In the genomic region with DNA sequence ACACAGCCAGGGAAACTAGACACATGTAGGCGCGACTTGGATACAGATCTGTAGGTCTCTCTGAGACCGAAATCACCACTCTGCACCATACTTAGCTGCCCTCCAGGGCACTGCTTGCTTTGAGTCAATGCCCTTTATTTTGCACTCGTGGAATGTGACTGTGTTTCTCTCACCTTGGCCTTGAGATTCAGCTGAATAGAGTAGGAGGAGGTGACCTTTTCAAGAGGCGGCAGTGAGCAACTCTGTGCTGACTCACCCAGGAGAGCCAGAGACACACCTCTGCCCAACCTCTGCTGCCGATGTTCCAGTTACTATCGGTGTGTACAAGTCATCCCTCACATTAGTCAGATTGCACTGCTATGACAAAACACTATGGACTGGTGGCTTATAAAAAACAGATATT, we compare ENCODE assay signal across 9 cellular contexts.
DNase-seq lines count a peak whose midpoint lies in the region; ATAC-seq and TF ChIP-seq lines count a peak whose summit lies in the region.
"Had no signal": no experiment of that assay in that cellular context is flagged by ENCODE, and none has a peak within 500 bp of the region (broad histone marks: within the 10 kb centered on the region; RNA-seq: fewer than 3 reads in every experiment).

No MANE protein-coding gene starts in this region.

- H3K4me1 Mint-ChIP-seq in CD4-positive, CD25-positive, alpha-beta regulatory T cell: peaks cover 0 to 42% (median 17%) of the 10 kb centered on the region in 4 donors
- peaks cover 60% of the 10 kb centered on the region for H3K4me1 Mint-ChIP-seq in activated naive CD4-positive, alpha-beta T cell treated with anti-CD3 and anti-CD28 coated beads, Interleukin-2, amount 10 ng/mL, durations not matched to agents 7 days and 5 days

- DNase-seq in CD4-positive, CD25-positive, alpha-beta regulatory T cell: peak in 1 of 3 donors; percentile 71
- peak; percentile 67 to 73 for DNase-seq in activated CD4-positive, alpha-beta T cell treated with anti-CD3 and anti-CD28 coated beads for 4 hours
- peak; percentile 40 for DNase-seq in activated naive CD4-positive, alpha-beta T cell treated with anti-CD3 and anti-CD28 coated beads, Interleukin-2, amount 10 ng/mL, durations not matched to agents 7 days and 5 days
- peak; percentile 56 to 79 (median 62) for DNase-seq in stimulated activated CD4-positive, alpha-beta T cell treated with anti-CD3 and anti-CD28 coated beads, Interleukin-12 subunit alpha, Interleukin-12 subunit beta, amount 100 ng/mL, for 48 hours (ENCODE audit: low read depth in 2 of 3, low spot score in 1 of 3)
- no peak for DNase-seq in BE2C
- DNase-seq in brain microvascular endothelial cell: no peak
- DNase-seq in central memory CD4-positive, alpha-beta T cell: no peak

- H3K9me3 Mint-ChIP-seq in CD4-positive, CD25-positive, alpha-beta regulatory T cell: peaks cover 0 to 3% (median 0%) of the 10 kb centered on the region in 7 donors
- H3K9me3 Mint-ChIP-seq in activated naive CD4-positive, alpha-beta T cell treated with anti-CD3 and anti-CD28 coated beads, Interleukin-2, amount 10 ng/mL, durations not matched to agents 7 days and 5 days: peaks cover 16% of the 10 kb centered on the region

- H3K36me3 ChIP-seq in CD4-positive, CD25-positive, alpha-beta regulatory T cell (ENCODE audit: control insufficient read depth, insufficient read depth, low read length): no peaks in the 10 kb centered on the region
- no peaks in the 10 kb centered on the region for H3K36me3 ChIP-seq in BE2C
- H3K36me3 ChIP-seq in brain microvascular endothelial cell (replicated peaks): no peaks in the 10 kb centered on the region
- H3K36me3 ChIP-seq: cardiac muscle cell had no signal

- TF ChIP-seq CTCF in BE2C (IDR thresholded peaks at IDR 0.05; ENCODE audit: low read depth, low read length) (no peak), brain microvascular endothelial cell (IDR thresholded peaks at IDR 0.05; ENCODE audit: low read depth, low read length, missing control alignments) (no peak)

- in situ Hi-C loops in brain microvascular endothelial cell (cut with HindIII; ENCODE audit: low pct_ligation_motif_present, low sequenced_read_pairs): no loop called here

- H3K9me3 ChIP-seq in CD4-positive, CD25-positive, alpha-beta regulatory T cell (ENCODE audit: control insufficient read depth in 2 of 2, low read length in 2 of 2): peaks cover 0 to 3% of the 10 kb centered on the region in 2 experiments
- no peaks in the 10 kb centered on the region for H3K9me3 ChIP-seq in BE2C

- H3K4me3 Mint-ChIP-seq in CD4-positive, CD25-positive, alpha-beta regulatory T cell: peak overlapping the region in 1 of 4 donors; percentile 75
- no peak overlapping the region for H3K4me3 Mint-ChIP-seq in activated naive CD4-positive, alpha-beta T cell treated with anti-CD3 and anti-CD28 coated beads, Interleukin-2, amount 10 ng/mL, durations not matched to agents 7 days and 5 days

- no peaks in the 10 kb centered on the region for H3K27me3 ChIP-seq in CD4-positive, CD25-positive, alpha-beta regulatory T cell (ENCODE audit: control insufficient read depth, insufficient read depth, low read length)
- H3K27me3 ChIP-seq in BE2C (no peaks in the 10 kb centered on the region), brain microvascular endothelial cell (replicated peaks) (no peaks in the 10 kb centered on the region)
- H3K27me3 ChIP-seq: cardiac muscle cell had no signal

- peaks cover 29% of the 10 kb centered on the region for H3K4me1 ChIP-seq in CD4-positive, CD25-positive, alpha-beta regulatory T cell (ENCODE audit: control insufficient read depth, insufficient read depth, low read length, poor library complexity, severe bottlenecking)
- H3K4me1 ChIP-seq in BE2C: no peaks in the 10 kb centered on the region

- CTCF ChIA-PET in activated naive CD4-positive, alpha-beta T cell treated with anti-CD3 and anti-CD28 coated beads, Interleukin-2, amount 10 ng/mL, durations not matched to agents 7 days and 5 days (lab: Charles Lee): no interaction called here

- no peak overlapping the region for H3K4me3 ChIP-seq in CD4-positive, CD25-positive, alpha-beta regulatory T cell (ENCODE audit: low read depth, low read length)
- H3K4me3 ChIP-seq in BE2C (ENCODE audit: low read depth, low read length) (no peak overlapping the region), brain microvascular endothelial cell (ENCODE audit: low read depth, low read length) (no peak overlapping the region)
- H3K4me3 ChIP-seq: cardiac muscle cell had no signal

- peak overlapping the region in 2 of 3 donors; percentile 15 to 22 for H3K27ac Mint-ChIP-seq in CD4-positive, CD25-positive, alpha-beta regulatory T cell
- peak overlapping the region; percentile 87 for H3K27ac Mint-ChIP-seq in activated naive CD4-positive, alpha-beta T cell treated with anti-CD3 and anti-CD28 coated beads, Interleukin-2, amount 10 ng/mL, durations not matched to agents 7 days and 5 days

- H3K36me3 Mint-ChIP-seq in CD4-positive, CD25-positive, alpha-beta regulatory T cell: no peaks in the 10 kb centered on the region
- H3K36me3 Mint-ChIP-seq in activated naive CD4-positive, alpha-beta T cell treated with anti-CD3 and anti-CD28 coated beads, Interleukin-2, amount 10 ng/mL, durations not matched to agents 7 days and 5 days: peaks cover 27% of the 10 kb centered on the region

- no peak overlapping the region for H3K27ac ChIP-seq in CD4-positive, CD25-positive, alpha-beta regulatory T cell (ENCODE audit: insufficient read depth, low read length, poor library complexity, severe bottlenecking)
- no peak overlapping the region for H3K27ac ChIP-seq in brain microvascular endothelial cell
- H3K27ac ChIP-seq: cardiac muscle cell had no signal

- ATAC-seq in CD4-positive, CD25-positive, alpha-beta regulatory T cell (ENCODE audit: low read depth in 2 of 2): peak; percentile 85 to 90
- no peak for ATAC-seq in HG03039 (IDR thresholded peaks at IDR 0.05; ENCODE audit: unreplicated experiment)

- H3K27me3 Mint-ChIP-seq in CD4-positive, CD25-positive, alpha-beta regulatory T cell: no peaks in the 10 kb centered on the region
- H3K27me3 Mint-ChIP-seq in activated naive CD4-positive, alpha-beta T cell treated with anti-CD3 and anti-CD28 coated beads, Interleukin-2, amount 10 ng/mL, durations not matched to agents 7 days and 5 days: peaks cover 4% of the 10 kb centered on the region

Comparison
In these comparisons a context has a peak if more than half of its experiments do, and no peak if none do; other contexts are left out.
1. DNase-seq: peak in activated CD4-positive, alpha-beta T cell treated with anti-CD3 and anti-CD28 coated beads for 4 hours (2 of 2), activated naive CD4-positive, alpha-beta T cell treated with anti-CD3 and anti-CD28 coated beads, Interleukin-2, amount 10 ng/mL, durations not matched to agents 7 days and 5 days (single experiment) and stimulated activated CD4-positive, alpha-beta T cell treated with anti-CD3 and anti-CD28 coated beads, Interleukin-12 subunit alpha, Interleukin-12 subunit beta, amount 100 ng/mL, for 48 hours (3 of 3); none in BE2C (single experiment), brain microvascular endothelial cell (single experiment) and central memory CD4-positive, alpha-beta T cell (single experiment).